1 cellular context compared by ENCODE assay signal in the genomic region with DNA sequence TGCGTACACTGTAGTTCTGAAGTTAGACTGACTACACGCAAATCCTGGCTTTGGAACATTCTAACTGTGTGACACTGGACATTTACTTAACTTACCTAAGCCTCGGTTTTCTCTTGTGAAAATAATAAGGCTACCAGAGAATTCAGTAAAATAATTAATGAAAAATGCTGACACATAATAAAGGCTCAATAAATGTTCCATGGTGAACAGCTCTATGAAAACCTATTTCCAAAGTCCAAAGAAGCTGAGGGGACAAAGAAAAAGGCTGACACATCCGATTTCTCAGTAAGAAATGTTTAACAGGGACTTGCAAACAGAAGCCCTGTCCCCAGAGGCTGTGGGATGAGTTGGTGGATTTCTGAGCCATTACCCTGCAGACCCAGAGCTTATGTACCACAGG.
TF ChIP-seq lines count a peak whose summit lies in the region.

No MANE protein-coding gene starts in this region.

TF ChIP-seq in K562, 482 proteins besides CTCF, POLR2A, EP300 and RAD21:
- TF ChIP-seq ZNF316 (IDR thresholded peaks at IDR 0.05) (peak; percentile 55; the same call in 1 of the 2 replicates), MAFF (IDR thresholded peaks at IDR 0.05; ENCODE audit: low read length) (peak; percentile 11; the same call in 1 of the 2 replicates), ETV5 (CRISPR knock-in tag; IDR thresholded peaks at IDR 0.05; ENCODE audit: low read depth) (no peak), MAFG (tag; conservative IDR thresholded peaks at IDR 0.05) (peak; percentile 31; the same call in 1 of the 2 replicates)
TF ChIP-seq in K562: peak in this region for 3.
